Comparison of ENCODE assay signal across 18 cellular contexts in the genomic region with DNA sequence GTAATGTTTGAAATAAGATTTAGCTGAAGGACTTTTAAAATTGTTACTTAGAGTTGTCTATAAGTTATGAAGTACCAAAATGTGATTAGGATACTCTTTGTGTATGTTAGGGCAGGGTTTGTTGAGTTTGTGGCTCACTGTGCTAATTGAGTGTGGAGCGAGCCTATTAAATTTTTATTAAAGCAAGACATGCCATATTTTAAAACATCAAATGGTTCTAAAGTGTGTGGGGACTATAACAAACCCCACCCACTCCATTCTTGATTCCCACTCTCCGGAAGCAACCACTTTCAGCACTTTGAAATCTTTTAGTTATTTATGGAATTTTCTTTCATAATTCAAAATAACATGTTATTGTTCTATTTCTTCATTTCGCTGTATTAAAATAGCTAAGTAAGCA. TPM values are rescaled to one million over a fixed set of nuclear protein-coding genes. Genes with fewer than 3 reads are reported as not detected.
DNase-seq lines count a peak whose midpoint lies in the region; ATAC-seq and TF ChIP-seq lines count a peak whose summit lies in the region.
"Had no signal": no experiment of that assay in that cellular context is flagged by ENCODE, and none has a peak within 500 bp of the region (broad histone marks: within the 10 kb centered on the region; RNA-seq: fewer than 3 reads in every experiment).

No MANE protein-coding gene starts in this region.

- no peak for ATAC-seq in heart left ventricle
- ATAC-seq in Right ventricle myocardium inferior, result no peak
- ATAC-seq in upper lobe of left lung (ENCODE audit: low FRiP score in 2 of 2), result no peak

- H3K27me3 ChIP-seq in heart left ventricle, result no peaks in the 10 kb centered on the region
- H3K27me3 ChIP-seq in osteoblast (ENCODE audit: insufficient read depth, low read length), result no peaks in the 10 kb centered on the region
- H3K27me3 ChIP-seq in upper lobe of left lung, result no peaks in the 10 kb centered on the region
- H3K27me3 ChIP-seq in neural progenitor cell, result no peaks in the 10 kb centered on the region
- H3K27me3 ChIP-seq: cardiac muscle cell had no signal

- H3K27ac Mint-ChIP-seq in neural progenitor cell, result no peak overlapping the region

- WGBS in heart left ventricle, 4 donors, result 68 to 78% (median 73%) methylated on average over 3 of the region's 3 CpGs
- 55 to 59% methylated on average over 3 of the region's 3 CpGs for WGBS in upper lobe of left lung, 2 donors

- H3K4me1 Mint-ChIP-seq in neural progenitor cell, result peaks cover 26% of the 10 kb centered on the region

- no peak for TF ChIP-seq EP300 in upper lobe of left lung (IDR thresholded peaks at IDR 0.05)

- H3K36me3 Mint-ChIP-seq in neural progenitor cell, result no peaks in the 10 kb centered on the region

- H3K4me2 ChIP-seq in osteoblast (ENCODE audit: insufficient read depth, low read length), result peak overlapping the region; percentile 95
- H3K4me2 ChIP-seq in neural progenitor cell, result no peak overlapping the region

- H3K4me3 ChIP-seq in heart left ventricle (peak overlapping the region in 9 of 12 donors; percentile 48 to 69 (median 61)), fibroblast of mammary gland (ENCODE audit: control insufficient read depth, low read depth, low read length) (peak overlapping the region; percentile 58), osteoblast (ENCODE audit: insufficient read depth, low read length) (peak overlapping the region; percentile 43), upper lobe of left lung (peak overlapping the region in 3 of 4 donors; percentile 40 to 55 (median 51)), neural progenitor cell (no peak overlapping the region)
- H3K4me3 ChIP-seq: cardiac muscle cell, SJCRH30 had no signal

- H2AFZ ChIP-seq in osteoblast (ENCODE audit: low read length), result no peak overlapping the region
- H2AFZ ChIP-seq in neural progenitor cell (replicated peaks), result no peak overlapping the region

- DNase-seq in heart left ventricle (no peak), Right ventricle myocardium inferior (ENCODE audit: missing footprints) (no peak), fibroblast of mammary gland (ENCODE audit: low read depth) (no peak), osteoblast (ENCODE audit: insufficient read length, low spot score, missing footprints) (no peak), upper lobe of left lung (no peak), NCI-H69 (lab: John Stamatoyannopoulos, UW) (no peak), neural progenitor cell (ENCODE audit: low spot score) (no peak), T1000 (lab: John Stamatoyannopoulos, UW) (no peak)
- DNase-seq: 8988T; activated CD8-positive, alpha-beta memory T cell treated with anti-CD3 and anti-CD28 coated beads for 24 hours; activated gamma-delta T cell; GDM1; midbrain; MV-4-11; NCI-H2171; SJCRH30; stimulated activated CD4-positive, alpha-beta T cell treated with anti-CD3 and anti-CD28 coated beads, Interleukin-4, amount 100 ng/mL, for 24 hours had no signal

- H3K4me1 ChIP-seq in heart left ventricle, result peaks cover 0 to 55% (median 16%) of the 10 kb centered on the region in 12 donors
- peaks cover 44% of the 10 kb centered on the region for H3K4me1 ChIP-seq in osteoblast (ENCODE audit: insufficient read depth, low read length)
- H3K4me1 ChIP-seq in upper lobe of left lung, result peaks cover 12 to 32% (median 19%) of the 10 kb centered on the region in 4 donors
- H3K4me1 ChIP-seq in neural progenitor cell, result peaks cover 19% of the 10 kb centered on the region

- H3K79me2 ChIP-seq in osteoblast (ENCODE audit: insufficient read depth, low read length) (peaks cover 3% of the 10 kb centered on the region), neural progenitor cell (ENCODE audit: low read depth) (no peaks in the 10 kb centered on the region)

- H3K36me3 ChIP-seq in heart left ventricle, result peaks cover 0 to 9% (median 0%) of the 10 kb centered on the region in 9 donors
- no peaks in the 10 kb centered on the region for H3K36me3 ChIP-seq in osteoblast (ENCODE audit: insufficient read depth, low read length)
- H3K36me3 ChIP-seq in upper lobe of left lung, result peaks cover 0 to 1% (median 0%) of the 10 kb centered on the region in 4 donors
- H3K36me3 ChIP-seq in neural progenitor cell, result no peaks in the 10 kb centered on the region
- H3K36me3 ChIP-seq: cardiac muscle cell, SJCRH30 had no signal

- peaks cover 5% of the 10 kb centered on the region for H3F3A ChIP-seq in neural progenitor cell (ENCODE audit: low read depth)

- no peak overlapping the region for H3K4me3 Mint-ChIP-seq in neural progenitor cell

- H3K27me3 Mint-ChIP-seq in neural progenitor cell (ENCODE audit: insufficient read depth, low read depth), result no peaks in the 10 kb centered on the region

- H3K9me3 Mint-ChIP-seq in neural progenitor cell, result no peaks in the 10 kb centered on the region

- H4K20me1 ChIP-seq in osteoblast (ENCODE audit: insufficient read depth, low read length) (no peaks in the 10 kb centered on the region), neural progenitor cell (ENCODE audit: low read depth) (no peaks in the 10 kb centered on the region)

- TF ChIP-seq POLR2A in heart left ventricle (IDR thresholded peaks at IDR 0.05) (no peak), upper lobe of left lung (IDR thresholded peaks at IDR 0.05) (no peak)

- no peak overlapping the region for H3K9ac ChIP-seq in neural progenitor cell

- peaks cover 0 to 5% (median 0%) of the 10 kb centered on the region in 12 donors for H3K9me3 ChIP-seq in heart left ventricle
- no peaks in the 10 kb centered on the region for H3K9me3 ChIP-seq in osteoblast (ENCODE audit: low read depth, low read length)
- no peaks in the 10 kb centered on the region for H3K9me3 ChIP-seq in upper lobe of left lung
- H3K9me3 ChIP-seq in neural progenitor cell (ENCODE audit: low read depth), result no peaks in the 10 kb centered on the region
- H3K9me3 ChIP-seq: SJCRH30 had no signal

- intact Hi-C loops in heart left ventricle (cut with DNase I) (loop anchor here in 1 of 10 donors (10.0 kb wide), 1 partner anchor 539 kb away; a partner anchor contains a TSS), Right ventricle myocardium inferior (cut with DNase I) (loop anchor here (10.0 kb wide), 1 partner anchor 109 kb away; no protein-coding TSS in a partner anchor)

- H3K27ac ChIP-seq in heart left ventricle (peak overlapping the region in 8 of 12 donors; percentile 19 to 94 (median 78)), osteoblast (ENCODE audit: low read depth, low read length) (peak overlapping the region; percentile 18), upper lobe of left lung (peak overlapping the region; percentile 61 to 89 (median 86)), neural progenitor cell (no peak overlapping the region)
- H3K27ac ChIP-seq: cardiac muscle cell, SJCRH30 had no signal

- TF ChIP-seq CTCF in heart left ventricle (IDR thresholded peaks at IDR 0.05) (no peak), fibroblast of mammary gland (conservative IDR thresholded peaks at IDR 0.05; ENCODE audit: control insufficient read depth, insufficient read depth, low read depth, low read length) (no peak), osteoblast (IDR thresholded peaks at IDR 0.05; ENCODE audit: extremely low read depth, low read depth, low read length) (no peak), upper lobe of left lung (IDR thresholded peaks at IDR 0.05) (no peak), neural progenitor cell (IDR thresholded peaks at IDR 0.05) (no peak)

RNA-seq across cellular contexts. Expression of a gene that starts 1.8 kb away (rescaled TPM):
- total RNA-seq in heart left ventricle, result 10 to 100 TPM in 6 of 9 donors, 1 to 10 TPM in 3; 7.5 to 38.1 (median 10.4) TPM
- polyA plus RNA-seq in heart left ventricle, result 1 to 10 TPM; 4.5 to 8.2 TPM
- total RNA-seq in Right ventricle myocardium inferior, result 13.0 TPM
- 100 and 115 TPM in 2 replicates for total RNA-seq in osteoblast
- 10 to 100 TPM; 36.1 to 81.7 (median 67.5) TPM for total RNA-seq in upper lobe of left lung
- total RNA-seq in neural progenitor cell (ENCODE audit: low replicate concordance), result 0.84 and 1.6 TPM in 2 replicates
